In genomic region chr11:8375460-8375859, GRCh38 we compare ENCODE assay signal across 20 cellular contexts.
A peak's percentile ranks its signal among the peaks of the same experiment; 100 is the strongest.
DNase-seq lines count a peak whose midpoint lies in the region; ATAC-seq lines count a peak whose summit lies in the region.
"Had no signal": no experiment of that assay in that cellular context is flagged by ENCODE, and none has a peak within 500 bp of the region (broad histone marks: within the 10 kb centered on the region; RNA-seq: fewer than 3 reads in every experiment).

No MANE protein-coding gene starts in this region.

- in situ Hi-C loops in KBM-7 (cut with MboI; ENCODE audit: low pct_unique_long_range_greater_than_20kb, low sequenced_read_pairs): no loop called here

- no peak overlapping the region for H3K4me3 Mint-ChIP-seq in stimulated activated naive B cell treated with anti-CD40 and anti-IgM and Interleukin-4, amounts not matched to agents 10 μg/mL and 1 μg/mL and 100 μg/mL, for 72 hours
- H3K4me3 Mint-ChIP-seq: CD4-positive, alpha-beta T cell; IgD-negative memory B cell had no signal

- H3K4me1 Mint-ChIP-seq in stimulated activated naive B cell treated with anti-CD40 and anti-IgM and Interleukin-4, amounts not matched to agents 10 μg/mL and 1 μg/mL and 100 μg/mL, for 72 hours: peaks cover 4 to 13% of the 10 kb centered on the region in 2 donors

- H3K36me3 Mint-ChIP-seq in stimulated activated naive B cell treated with anti-CD40 and anti-IgM and Interleukin-4, amounts not matched to agents 10 μg/mL and 1 μg/mL and 100 μg/mL, for 72 hours: peaks cover 0 to 3% of the 10 kb centered on the region in 2 donors

- no peak overlapping the region for H3K27ac Mint-ChIP-seq in stimulated activated naive B cell treated with anti-CD40 and anti-IgM and Interleukin-4, amounts not matched to agents 10 μg/mL and 1 μg/mL and 100 μg/mL, for 72 hours
- H3K27ac Mint-ChIP-seq: CD4-positive, alpha-beta T cell had no signal

- peaks cover 0 to 2% of the 10 kb centered on the region in 2 donors for H3K9me3 Mint-ChIP-seq in stimulated activated naive B cell treated with anti-CD40 and anti-IgM and Interleukin-4, amounts not matched to agents 10 μg/mL and 1 μg/mL and 100 μg/mL, for 72 hours
- H3K9me3 Mint-ChIP-seq: CD4-positive, alpha-beta T cell had no signal

- peaks cover 0 to 4% of the 10 kb centered on the region in 2 donors for H3K27me3 Mint-ChIP-seq in stimulated activated naive B cell treated with anti-CD40 and anti-IgM and Interleukin-4, amounts not matched to agents 10 μg/mL and 1 μg/mL and 100 μg/mL, for 72 hours
- H3K27me3 Mint-ChIP-seq: CD4-positive, alpha-beta T cell had no signal

- ATAC-seq in stimulated activated naive B cell treated with anti-CD40 and anti-IgM and Interleukin-4, amounts not matched to agents 10 μg/mL and 1 μg/mL and 100 μg/mL, for 72 hours (replicated peaks): peak; percentile 22 to 66
- no peak for ATAC-seq in HG03139 (IDR thresholded peaks at IDR 0.05; ENCODE audit: unreplicated experiment)
- ATAC-seq: HepG2 had no signal

- peak; percentile 57 for DNase-seq in KBM-7
- peak; percentile 9 for DNase-seq in ecto neural progenitor cell (ENCODE audit: low spot score)
- peak; percentile 23 for DNase-seq in kidney tubule cell (ENCODE audit: low spot score)
- no peak for DNase-seq in stimulated activated naive B cell treated with anti-CD40 and anti-IgM and Interleukin-4, amounts not matched to agents 10 μg/mL and 1 μg/mL and 100 μg/mL, for 72 hours
- no peak for DNase-seq in NCI-H446 (lab: John Stamatoyannopoulos, UW)
- DNase-seq in NCI-H1105 treated with DMSO at 0.1 percent for 48 hours (lab: John Stamatoyannopoulos, UW): no peak
- DNase-seq in DMS79 treated with DMSO at 0.1 percent for 48 hours (lab: John Stamatoyannopoulos, UW): no peak
- DNase-seq: ACHN; BE2C; Caco-2; CD4-positive, alpha-beta T cell; DMS153; DMS79; GF-D8; GM23248; HCEC 1CT; KG1 had no signal

Comparison
In these comparisons a context has a peak if more than half of its experiments do, and no peak if none do; other contexts are left out.
1. DNase-seq: peak in KBM-7 (single experiment), ecto neural progenitor cell (single experiment) and kidney tubule cell (single experiment); none in stimulated activated naive B cell treated with anti-CD40 and anti-IgM and Interleukin-4, amounts not matched to agents 10 μg/mL and 1 μg/mL and 100 μg/mL, for 72 hours (single experiment), NCI-H446 (0 of 2), NCI-H1105 treated with DMSO at 0.1 percent for 48 hours (single experiment) and DMS79 treated with DMSO at 0.1 percent for 48 hours (single experiment).